In the genomic region with DNA sequence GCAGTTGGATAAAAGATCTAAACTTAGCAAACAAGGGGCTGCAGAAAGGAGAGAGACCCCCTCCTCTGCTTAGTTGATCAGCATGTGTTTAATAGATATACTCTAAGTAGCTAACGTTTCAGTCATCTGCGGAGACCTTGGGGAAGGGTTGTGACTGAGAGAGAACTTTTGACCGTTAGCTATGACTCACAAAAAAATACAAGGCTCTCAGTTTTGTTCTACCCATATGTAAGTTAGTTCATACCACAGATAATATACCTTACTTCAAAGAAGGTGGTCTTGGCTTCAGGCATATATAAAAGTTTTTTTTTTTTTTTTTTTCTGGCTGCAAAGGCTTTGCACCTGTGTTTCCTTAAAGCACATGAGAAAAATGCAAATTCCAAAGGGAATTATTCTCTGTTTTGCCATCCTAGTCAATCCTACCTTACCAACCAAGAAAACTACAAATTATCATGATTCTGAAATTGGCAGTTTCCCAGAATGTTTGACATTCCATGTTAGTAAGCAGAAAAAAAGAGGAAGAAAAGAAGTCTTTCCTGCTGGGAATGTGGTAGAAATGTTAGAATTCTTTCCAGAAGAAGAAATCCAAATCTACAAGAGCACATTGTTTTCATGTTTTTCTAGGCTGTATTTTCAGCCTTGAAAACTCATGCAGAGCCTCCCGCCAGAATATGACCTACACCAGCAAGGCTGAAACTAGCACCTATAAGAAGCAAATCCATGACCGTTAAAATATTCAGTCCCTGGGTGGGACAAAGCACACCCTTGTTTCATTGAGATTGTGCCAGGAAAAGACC, we compare ENCODE assay signal across 1 cellular context.
TF ChIP-seq lines count a peak whose summit lies in the region.

No MANE protein-coding gene starts in this region.

TF ChIP-seq in A549, 52 proteins besides CTCF, POLR2A, EP300 and RAD21 (continued from another document):
- no peak for TF ChIP-seq FOSB (CRISPR knock-in tag; IDR thresholded peaks at IDR 0.05)
